In genomic region chr13:24264976-24265375, GRCh38 we compare ENCODE assay signal across 9 cellular contexts. TPM values are rescaled to one million over a fixed set of nuclear protein-coding genes. Genes with fewer than 3 reads are reported as not detected.
DNase-seq lines count a peak whose midpoint lies in the region; ATAC-seq and TF ChIP-seq lines count a peak whose summit lies in the region.
"Had no signal": no experiment of that assay in that cellular context is flagged by ENCODE, and none has a peak within 500 bp of the region (broad histone marks: within the 10 kb centered on the region; RNA-seq: fewer than 3 reads in every experiment).

No MANE protein-coding gene starts in this region.

- H3K27me3 ChIP-seq in BLaER1 treated with 17β-estradiol and CSF1 and Interleukin-3, amounts not matched to agents 10 nM and 100 nM: no peaks in the 10 kb centered on the region
- H3K27me3 ChIP-seq in parathyroid adenoma (ENCODE audit: control insufficient read depth, insufficient read depth, low read length) (no peaks in the 10 kb centered on the region), psoas muscle (ENCODE audit: insufficient read depth in 3 of 3, low read length in 2 of 3) (peaks cover 0 to under 1% (median 0%) of the 10 kb centered on the region in 3 donors)

- peak overlapping the region; percentile 78 for H3K27ac Mint-ChIP-seq in activated T-helper 1 cell treated with anti-CD3 and anti-CD28 coated beads, Interleukin-12 subunit alpha, Interleukin-12 subunit beta, Interleukin-2, Interleukin-4 antibody, amounts not matched to agents 30 ng/mL and 10 ng/mL and 1 ng/mL, durations not matched to agents 14 hours and 24 hours and 36 hours
- no peak overlapping the region for H3K27ac Mint-ChIP-seq in HFFc6

- H3K4me2 ChIP-seq in BLaER1 treated with 17β-estradiol and CSF1 and Interleukin-3, amounts not matched to agents 10 nM and 100 nM: peak overlapping the region; percentile 41 to 75 (median 63)
- no peak overlapping the region for H3K4me2 ChIP-seq in parathyroid adenoma (ENCODE audit: low read length)

- H3K4me1 ChIP-seq in BLaER1 treated with 17β-estradiol and CSF1 and Interleukin-3, amounts not matched to agents 10 nM and 100 nM: peaks cover 24 to 89% (median 43%) of the 10 kb centered on the region in 10 experiments
- H3K4me1 ChIP-seq in parathyroid adenoma (peaks cover 24% of the 10 kb centered on the region), psoas muscle (no peaks in the 10 kb centered on the region)

- H3K79me2 ChIP-seq in parathyroid adenoma: no peaks in the 10 kb centered on the region

- intact Hi-C loops in activated T-helper 1 cell treated with anti-CD3 and anti-CD28 coated beads, Interleukin-12 subunit alpha, Interleukin-12 subunit beta, Interleukin-2, Interleukin-4 antibody, amounts not matched to agents 30 ng/mL and 10 ng/mL and 1 ng/mL, durations not matched to agents 14 hours and 24 hours and 36 hours (cut with micrococcal nuclease): loop anchor here (1.0 to 2.0 kb wide), 3 partner anchors 9 to 168 kb away; no protein-coding TSS in a partner anchor
- intact Hi-C loops in psoas muscle (cut with DNase I): no loop called here

- H3K27me3 Mint-ChIP-seq in activated T-helper 1 cell treated with anti-CD3 and anti-CD28 coated beads, Interleukin-12 subunit alpha, Interleukin-12 subunit beta, Interleukin-2, Interleukin-4 antibody, amounts not matched to agents 30 ng/mL and 10 ng/mL and 1 ng/mL, durations not matched to agents 14 hours and 24 hours and 36 hours (ENCODE audit: insufficient read depth): no peaks in the 10 kb centered on the region
- no peaks in the 10 kb centered on the region; the same call in 1 of the 2 replicates for H3K27me3 Mint-ChIP-seq in HFFc6 (ENCODE audit: insufficient read depth)

- peak; percentile 76 for DNase-seq in activated T-helper 1 cell treated with anti-CD3 and anti-CD28 coated beads, Interleukin-12 subunit alpha, Interleukin-12 subunit beta, Interleukin-2, Interleukin-4 antibody, amounts not matched to agents 30 ng/mL and 10 ng/mL and 1 ng/mL, durations not matched to agents 14 hours and 24 hours and 36 hours (ENCODE audit: low spot score)
- DNase-seq in HFFc6 (no peak), psoas muscle (no peak), SHP77 treated with DMSO at 0.1 percent for 48 hours (lab: John Stamatoyannopoulos, UW) (no peak)

- ATAC-seq in HG03520 (IDR thresholded peaks at IDR 0.05; ENCODE audit: unreplicated experiment) (peak; percentile 64), psoas muscle (no peak), HG03139 (IDR thresholded peaks at IDR 0.05; ENCODE audit: unreplicated experiment) (no peak)

- H3K36me3 ChIP-seq in BLaER1 treated with 17β-estradiol and CSF1 and Interleukin-3, amounts not matched to agents 10 nM and 100 nM: no peaks in the 10 kb centered on the region; a peak in 1 of 22 replicates
- no peaks in the 10 kb centered on the region for H3K36me3 ChIP-seq in parathyroid adenoma (ENCODE audit: control insufficient read depth, insufficient read depth, low read length)
- no peaks in the 10 kb centered on the region for H3K36me3 ChIP-seq in psoas muscle (ENCODE audit: insufficient read depth in 1 of 2, low read depth in 1 of 2)

- no peak overlapping the region for H3K4me3 ChIP-seq in BLaER1 treated with 17β-estradiol and CSF1 and Interleukin-3, amounts not matched to agents 10 nM and 100 nM
- H3K4me3 ChIP-seq in parathyroid adenoma (ENCODE audit: low read depth, low read length): peak overlapping the region; percentile 7
- no peak overlapping the region for H3K4me3 ChIP-seq in psoas muscle

- peaks cover 31% of the 10 kb centered on the region for H3K36me3 Mint-ChIP-seq in activated T-helper 1 cell treated with anti-CD3 and anti-CD28 coated beads, Interleukin-12 subunit alpha, Interleukin-12 subunit beta, Interleukin-2, Interleukin-4 antibody, amounts not matched to agents 30 ng/mL and 10 ng/mL and 1 ng/mL, durations not matched to agents 14 hours and 24 hours and 36 hours (ENCODE audit: low read depth)
- no peaks in the 10 kb centered on the region for H3K36me3 Mint-ChIP-seq in HFFc6 (ENCODE audit: low read depth)

- H3K9me3 ChIP-seq in BLaER1 treated with 17β-estradiol and CSF1 and Interleukin-3, amounts not matched to agents 10 nM and 100 nM (replicated peaks in 1 of 11): no peaks in the 10 kb centered on the region
- H3K9me3 ChIP-seq in parathyroid adenoma (ENCODE audit: control insufficient read depth, low read length) (no peaks in the 10 kb centered on the region), psoas muscle (no peaks in the 10 kb centered on the region)

- H3K4me3 Mint-ChIP-seq in activated T-helper 1 cell treated with anti-CD3 and anti-CD28 coated beads, Interleukin-12 subunit alpha, Interleukin-12 subunit beta, Interleukin-2, Interleukin-4 antibody, amounts not matched to agents 30 ng/mL and 10 ng/mL and 1 ng/mL, durations not matched to agents 14 hours and 24 hours and 36 hours: peak overlapping the region; percentile 45
- no peak overlapping the region for H3K4me3 Mint-ChIP-seq in HFFc6

- peak overlapping the region in 9 of 11 experiments; percentile 18 to 69 (median 59); a peak in 16 of 22 replicates for H3K27ac ChIP-seq in BLaER1 treated with 17β-estradiol and CSF1 and Interleukin-3, amounts not matched to agents 10 nM and 100 nM
- peak overlapping the region; percentile 94 for H3K27ac ChIP-seq in parathyroid adenoma
- H3K27ac ChIP-seq in psoas muscle: no peak overlapping the region
- H3K27ac ChIP-seq: C4-2B had no signal

- H3K9ac ChIP-seq in BLaER1 treated with 17β-estradiol and CSF1 and Interleukin-3, amounts not matched to agents 10 nM and 100 nM: peak overlapping the region in 6 of 11 experiments; percentile 7 to 57 (median 38); a peak in 8 of 22 replicates
- H3K9ac ChIP-seq in parathyroid adenoma: no peak overlapping the region

- peak overlapping the region; percentile 42 for H2AFZ ChIP-seq in parathyroid adenoma

- no peaks in the 10 kb centered on the region for H3K9me3 Mint-ChIP-seq in activated T-helper 1 cell treated with anti-CD3 and anti-CD28 coated beads, Interleukin-12 subunit alpha, Interleukin-12 subunit beta, Interleukin-2, Interleukin-4 antibody, amounts not matched to agents 30 ng/mL and 10 ng/mL and 1 ng/mL, durations not matched to agents 14 hours and 24 hours and 36 hours
- H3K9me3 Mint-ChIP-seq in HFFc6: no peaks in the 10 kb centered on the region

- TF ChIP-seq CTCF in parathyroid adenoma (IDR thresholded peaks at IDR 0.05) (no peak), HFFc6 (IDR thresholded peaks at IDR 0.05) (no peak), psoas muscle (IDR thresholded peaks at IDR 0.05) (no peak)

- peaks cover 83% of the 10 kb centered on the region for H3K4me1 Mint-ChIP-seq in activated T-helper 1 cell treated with anti-CD3 and anti-CD28 coated beads, Interleukin-12 subunit alpha, Interleukin-12 subunit beta, Interleukin-2, Interleukin-4 antibody, amounts not matched to agents 30 ng/mL and 10 ng/mL and 1 ng/mL, durations not matched to agents 14 hours and 24 hours and 36 hours (ENCODE audit: low read depth)
- H3K4me1 Mint-ChIP-seq in HFFc6 (ENCODE audit: low read depth): peaks cover 4% of the 10 kb centered on the region

- WGBS in psoas muscle, 3 donors: 89% methylated on average over 8 of the region's 8 CpGs

- no peaks in the 10 kb centered on the region for H4K20me1 ChIP-seq in BLaER1 treated with 17β-estradiol and CSF1 and Interleukin-3, amounts not matched to agents 10 nM and 100 nM

RNA-seq across cellular contexts. Expression of gene C1QTNF9, which starts 44.4 kb away (rescaled TPM):
- total RNA-seq in activated T-helper 1 cell treated with anti-CD3 and anti-CD28 coated beads, Interleukin-12 subunit alpha, Interleukin-12 subunit beta, Interleukin-2, Interleukin-4 antibody, amounts not matched to agents 30 ng/mL and 10 ng/mL and 1 ng/mL, durations not matched to agents 14 hours and 24 hours and 36 hours: not detected in 2 replicates
- not detected for total RNA-seq in HFFc6 (2021; fragmentation: NEBNext Ultra II Directional; extraction: Animal tissue kit (Norgen Biotek cat#: 25700))
- total RNA-seq in psoas muscle: 1 to 10 TPM in 2 of 4 donors, under 1 TPM in 2; 0.25 to 3.2 (median 1.7) TPM
- polyA plus RNA-seq in psoas muscle: 1 to 10 TPM; 1.8 to 4.6 (median 3.9) TPM
